16 cellular contexts compared by ENCODE assay signal in the genomic region with DNA sequence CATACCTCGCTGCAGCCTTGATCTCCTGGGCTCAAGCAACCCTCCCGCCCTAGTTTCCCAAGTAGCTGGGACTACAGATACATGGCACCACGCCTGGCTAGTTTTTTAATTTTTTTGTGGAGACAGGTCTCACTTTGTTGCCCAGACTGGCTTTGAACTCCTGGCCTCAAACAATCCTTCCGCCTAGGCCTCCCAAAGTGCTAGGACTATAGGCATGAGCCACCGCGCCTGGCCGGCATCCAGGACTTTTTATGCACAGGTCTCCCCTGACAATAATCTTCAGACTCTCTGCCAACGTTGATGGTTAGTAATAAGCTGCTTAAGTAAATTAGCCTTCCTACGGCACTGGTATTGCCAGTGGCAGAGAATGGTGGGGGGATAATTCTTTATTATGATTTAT.
"Had no signal": no experiment of that assay in that cellular context is flagged by ENCODE, and none has a peak within 500 bp of the region (broad histone marks: within the 10 kb centered on the region; RNA-seq: fewer than 3 reads in every experiment).

No MANE protein-coding gene starts in this region.

- H3K9me3 Mint-ChIP-seq: activated CD8-positive, alpha-beta T cell treated with anti-CD3 and anti-CD28 coated beads for 36 hours; activated T-cell treated with anti-CD3 and anti-CD28 coated beads, Interleukin-2, amount 50 U/mL, for 72 hours; dendritic cell treated with granulocyte-macrophage colony-stimulating factor and Interleukin-4, amounts not matched to agents 40 ng/mL and 50 ng/mL, for 4 days; immature natural killer cell had no signal

- H3K27me3 ChIP-seq: foreskin keratinocyte, pancreas, tibial artery had no signal

- H3K27ac ChIP-seq: foreskin keratinocyte, lower lobe of right lung, pancreas, tibial artery, WERI-Rb-1 had no signal

- ATAC-seq: activated CD4-positive, alpha-beta T cell treated with anti-CD3 and anti-CD28 coated beads for 36 hours; activated CD8-positive, alpha-beta T cell treated with anti-CD3 and anti-CD28 coated beads for 36 hours; activated T-cell treated with anti-CD3 and anti-CD28 coated beads, Interleukin-2, amount 50 U/mL, for 72 hours; effector memory CD8-positive, alpha-beta T cell; foreskin keratinocyte; pancreas; stimulated activated memory B cell treated with anti-CD40 and anti-IgM and Interleukin-4, amounts not matched to agents 10 μg/mL and 1 μg/mL and 100 μg/mL, for 72 hours; T-helper 17 cell had no signal

- H3K4me3 ChIP-seq: lower lobe of right lung, pancreas, tibial artery had no signal

- H3K4me3 Mint-ChIP-seq: activated CD4-positive, alpha-beta T cell treated with anti-CD3 and anti-CD28 coated beads for 36 hours; activated CD8-positive, alpha-beta T cell treated with anti-CD3 and anti-CD28 coated beads for 36 hours; activated naive CD8-positive, alpha-beta T cell; activated T-cell treated with anti-CD3 and anti-CD28 coated beads, Interleukin-2, amount 50 U/mL, for 72 hours; dendritic cell treated with granulocyte-macrophage colony-stimulating factor and Interleukin-4, amounts not matched to agents 40 ng/mL and 50 ng/mL, for 4 days; effector memory CD8-positive, alpha-beta T cell; immature natural killer cell; stimulated activated memory B cell treated with anti-CD40 and anti-IgM and Interleukin-4, amounts not matched to agents 10 μg/mL and 1 μg/mL and 100 μg/mL, for 72 hours; T-helper 17 cell had no signal

- H3K27me3 Mint-ChIP-seq: activated CD4-positive, alpha-beta T cell treated with anti-CD3 and anti-CD28 coated beads for 36 hours; activated CD8-positive, alpha-beta T cell treated with anti-CD3 and anti-CD28 coated beads for 36 hours; activated naive CD8-positive, alpha-beta T cell; effector memory CD8-positive, alpha-beta T cell; stimulated activated memory B cell treated with anti-CD40 and anti-IgM and Interleukin-4, amounts not matched to agents 10 μg/mL and 1 μg/mL and 100 μg/mL, for 72 hours; T-helper 17 cell had no signal

- H3K9me3 ChIP-seq: lower lobe of right lung, pancreas, tibial artery had no signal

- H3K4me1 ChIP-seq: pancreas, tibial artery had no signal

- H3K36me3 Mint-ChIP-seq: activated naive CD8-positive, alpha-beta T cell; immature natural killer cell had no signal

- H3K4me1 Mint-ChIP-seq: activated CD4-positive, alpha-beta T cell treated with anti-CD3 and anti-CD28 coated beads for 36 hours; immature natural killer cell had no signal

- DNase-seq: activated CD4-positive, alpha-beta T cell treated with anti-CD3 and anti-CD28 coated beads for 36 hours; activated CD8-positive, alpha-beta memory T cell treated with anti-CD3 and anti-CD28 coated beads, Interleukin-2, amount 50 U/mL, for 48 hours; activated CD8-positive, alpha-beta T cell treated with anti-CD3 and anti-CD28 coated beads for 36 hours; activated gamma-delta T cell treated with Interleukin-2 at 50 U/mL for 16 hours; activated T-cell treated with anti-CD3 and anti-CD28 coated beads, Interleukin-2, amount 50 U/mL, for 72 hours; effector memory CD8-positive, alpha-beta T cell; foreskin keratinocyte; immature natural killer cell; lower lobe of right lung; pancreas; T-helper 17 cell; tibial artery; WERI-Rb-1 had no signal

- H3K27ac Mint-ChIP-seq: activated CD4-positive, alpha-beta T cell treated with anti-CD3 and anti-CD28 coated beads for 36 hours; activated CD8-positive, alpha-beta T cell treated with anti-CD3 and anti-CD28 coated beads for 36 hours; activated naive CD8-positive, alpha-beta T cell; activated T-cell treated with anti-CD3 and anti-CD28 coated beads, Interleukin-2, amount 50 U/mL, for 72 hours; dendritic cell treated with granulocyte-macrophage colony-stimulating factor and Interleukin-4, amounts not matched to agents 40 ng/mL and 50 ng/mL, for 4 days; effector memory CD8-positive, alpha-beta T cell; immature natural killer cell; stimulated activated memory B cell treated with anti-CD40 and anti-IgM and Interleukin-4, amounts not matched to agents 10 μg/mL and 1 μg/mL and 100 μg/mL, for 72 hours; T-helper 17 cell had no signal

- H3K36me3 ChIP-seq: lower lobe of right lung, pancreas, tibial artery, WERI-Rb-1 had no signal
